Comparison of ENCODE assay signal across 22 cellular contexts in genomic region chr11:1481483-1481825, GRCh38. TPM values are rescaled to one million over a fixed set of nuclear protein-coding genes. Genes with fewer than 3 reads are reported as not detected.
DNase-seq lines count a peak whose midpoint lies in the region; ATAC-seq and FAIRE-seq lines count a peak whose summit lies in the region.
"Had no signal": no experiment of that assay in that cellular context is flagged by ENCODE, and none has a peak within 500 bp of the region (broad histone marks: within the 10 kb centered on the region; RNA-seq: fewer than 3 reads in every experiment).

No MANE protein-coding gene starts in this region.

- H3K9me3 ChIP-seq in right cardiac atrium (ENCODE audit: control insufficient read depth, low read length) (no peaks in the 10 kb centered on the region), skeletal muscle tissue (ENCODE audit: control insufficient read depth in 3 of 3, low read length in 3 of 3) (no peaks in the 10 kb centered on the region), small intestine (ENCODE audit: control insufficient read depth, low read depth) (no peaks in the 10 kb centered on the region)
- no peaks in the 10 kb centered on the region for H3K9me3 ChIP-seq in CD4-positive, alpha-beta memory T cell (ENCODE audit: control insufficient read depth in 1 of 2, low read length in 2 of 2)
- H3K9me3 ChIP-seq: Caco-2 had no signal

- no peak for FAIRE-seq in small intestine (lab: Jason Lieb, UNC)

- no peak overlapping the region for H3K4me3 ChIP-seq in right cardiac atrium (ENCODE audit: low read length)
- no peak overlapping the region for H3K4me3 ChIP-seq in skeletal muscle tissue (ENCODE audit: low read length in 3 of 3)
- H3K4me3 ChIP-seq in small intestine (ENCODE audit: low read depth in 1 of 2, low read length in 2 of 2), result no peak overlapping the region
- H3K4me3 ChIP-seq in CD4-positive, alpha-beta memory T cell (ENCODE audit: low read length in 2 of 2), result no peak overlapping the region

- intact Hi-C loops in left cardiac atrium (cut with DNase I) (no loop called here), cardiac septum (cut with DNase I) (no loop called here), right cardiac atrium (cut with DNase I) (no loop called here)
- intact Hi-C loops in CD4-positive, alpha-beta memory T cell (cut with micrococcal nuclease), result no loop called here

- no peaks in the 10 kb centered on the region for H3K27me3 Mint-ChIP-seq in CD4-positive, alpha-beta memory T cell
- H3K27me3 Mint-ChIP-seq: B cell, T-helper 17 cell had no signal

- H3K4me1 Mint-ChIP-seq in CD4-positive, alpha-beta memory T cell, result peaks cover 4 to 24% (median 16%) of the 10 kb centered on the region in 4 donors

- no peak overlapping the region for H3K27ac ChIP-seq in right cardiac atrium (ENCODE audit: low read length)
- peak overlapping the region; percentile 60 for H3K27ac ChIP-seq in skeletal muscle tissue (ENCODE audit: low read depth, low read length)
- H3K27ac ChIP-seq in small intestine (ENCODE audit: low read depth in 1 of 2, low read length in 1 of 2), result peak overlapping the region in 1 of 2 donors; percentile 83
- H3K27ac ChIP-seq in CD4-positive, alpha-beta memory T cell (ENCODE audit: low read depth, low read length), result no peak overlapping the region
- H3K27ac ChIP-seq: VCaP had no signal

- peaks cover 10 to 42% of the 10 kb centered on the region in 2 donors for H3K36me3 Mint-ChIP-seq in CD4-positive, alpha-beta memory T cell

- no peaks in the 10 kb centered on the region for H3K27me3 ChIP-seq in right cardiac atrium (ENCODE audit: control insufficient read depth, insufficient read depth)
- no peaks in the 10 kb centered on the region for H3K27me3 ChIP-seq in skeletal muscle tissue (ENCODE audit: control insufficient read depth in 3 of 3, insufficient read depth in 3 of 3, low read length in 3 of 3)
- no peaks in the 10 kb centered on the region for H3K27me3 ChIP-seq in small intestine (ENCODE audit: control insufficient read depth in 2 of 2, insufficient read depth in 2 of 2, low read length in 2 of 2)
- no peaks in the 10 kb centered on the region for H3K27me3 ChIP-seq in CD4-positive, alpha-beta memory T cell (ENCODE audit: insufficient read depth, low read length)

- H3K9me3 Mint-ChIP-seq in CD4-positive, alpha-beta memory T cell, result no peaks in the 10 kb centered on the region
- H3K9me3 Mint-ChIP-seq: mesothelial cell of epicardium, nephron progenitor cell had no signal

- CTCF ChIA-PET in CD4-positive, alpha-beta memory T cell (lab: Charles Lee; ENCODE audit: partially characterized antibody), result no interaction called here

- H3K4me1 ChIP-seq in right cardiac atrium (ENCODE audit: control insufficient read depth, insufficient read depth, low read length) (peaks cover 15% of the 10 kb centered on the region), skeletal muscle tissue (ENCODE audit: control insufficient read depth in 3 of 3, insufficient read depth in 3 of 3, low read length in 3 of 3) (peaks cover 52 to 70% (median 70%) of the 10 kb centered on the region in 3 donors), small intestine (ENCODE audit: control insufficient read depth in 2 of 2, insufficient read depth in 1 of 2, low read depth in 1 of 2, low read length in 1 of 2) (peaks cover 4 to 5% of the 10 kb centered on the region in 2 donors)
- H3K4me1 ChIP-seq in CD4-positive, alpha-beta memory T cell (ENCODE audit: insufficient read depth, low read length), result peaks cover 14% of the 10 kb centered on the region
- H3K4me1 ChIP-seq: Caco-2 had no signal

- H3K9ac ChIP-seq in skeletal muscle tissue (ENCODE audit: low read depth in 1 of 3, low read length in 3 of 3), result peak overlapping the region in 1 of 3 donors; percentile 16

- peak; percentile 20 for DNase-seq in left cardiac atrium
- DNase-seq in cardiac septum (ENCODE audit: low spot score), result no peak
- DNase-seq in right cardiac atrium, result peak; percentile 18 to 53 (median 36)
- no peak for DNase-seq in small intestine
- no peak for DNase-seq in CD4-positive, alpha-beta memory T cell
- no peak for DNase-seq in putamen (ENCODE audit: low spot score)
- DNase-seq: activated naive CD4-positive, alpha-beta T cell treated with Interleukin-2 at 50 U/mL for 16 hours; amniotic stem cell; Caco-2; caudate nucleus; NCI-H1092; NCI-H2081; NCI-H446 treated with DMSO at 0.1 percent for 48 hours; nephron progenitor cell; trophoblast cell had no signal

- ATAC-seq in left cardiac atrium, result no peak
- ATAC-seq in right cardiac atrium, result no peak
- ATAC-seq in HG03432 (IDR thresholded peaks at IDR 0.05; ENCODE audit: unreplicated experiment), result no peak
- ATAC-seq: Panc1, T-helper 17 cell had no signal

- H3K4me3 Mint-ChIP-seq in CD4-positive, alpha-beta memory T cell, result no peak overlapping the region
- H3K4me3 Mint-ChIP-seq: B cell, mesothelial cell of epicardium, nephron progenitor cell had no signal

- H3K27ac Mint-ChIP-seq in CD4-positive, alpha-beta memory T cell, result peak overlapping the region in 1 of 7 donors; percentile 23
- H3K27ac Mint-ChIP-seq: B cell, mesothelial cell of epicardium, nephron progenitor cell had no signal

- POLR2A ChIA-PET in CD4-positive, alpha-beta memory T cell (lab: Charles Lee; ENCODE audit: partially characterized antibody), result no interaction called here

- H3K36me3 ChIP-seq in skeletal muscle tissue (ENCODE audit: control insufficient read depth in 3 of 3, insufficient read depth in 3 of 3, low read length in 3 of 3) (peaks cover 29 to 34% (median 30%) of the 10 kb centered on the region in 3 donors), small intestine (ENCODE audit: control insufficient read depth in 2 of 2, insufficient read depth in 2 of 2, low read length in 2 of 2) (peaks cover 7 to 13% of the 10 kb centered on the region in 2 donors)
- peaks cover 40% of the 10 kb centered on the region for H3K36me3 ChIP-seq in CD4-positive, alpha-beta memory T cell (ENCODE audit: insufficient read depth, low read length)

- 79% methylated on average over 2 of the region's 2 CpGs for WGBS in right cardiac atrium
- WGBS in small intestine, 3 donors, result 88 to 95% (median 94%) methylated on average over 2 of the region's 2 CpGs

RNA-seq across cellular contexts. Expression of gene MOB2, which starts 5.1 kb away (rescaled TPM):
- total RNA-seq in left cardiac atrium, result 10 to 100 TPM; 36.6 to 44.0 TPM
- 48.5 TPM for total RNA-seq in cardiac septum
- 10 to 100 TPM; 35.0 to 45.0 (median 42.0) TPM for total RNA-seq in right cardiac atrium
- polyA plus RNA-seq in right cardiac atrium, result 40.0 TPM
- 18.3 TPM for total RNA-seq in skeletal muscle tissue
- polyA plus RNA-seq in small intestine, result 10 to 100 TPM; 40.3 to 48.6 (median 43.8) TPM
- total RNA-seq in CD4-positive, alpha-beta memory T cell, result 10 to 100 TPM; 73.1 to 74.1 TPM
- polyA plus RNA-seq in CD4-positive, alpha-beta memory T cell, result 10 to 100 TPM; 48.8 to 67.0 TPM

Comparison
In these comparisons a context has a peak if more than half of its experiments do, and no peak if none do; other contexts are left out.
1. DNase-seq: peak in left cardiac atrium (single experiment) and right cardiac atrium (3 of 3); none in cardiac septum (single experiment), small intestine (single experiment), CD4-positive, alpha-beta memory T cell (0 of 5) and putamen (single experiment).